Comparison of ENCODE assay signal across 1 cellular context in the genomic region with DNA sequence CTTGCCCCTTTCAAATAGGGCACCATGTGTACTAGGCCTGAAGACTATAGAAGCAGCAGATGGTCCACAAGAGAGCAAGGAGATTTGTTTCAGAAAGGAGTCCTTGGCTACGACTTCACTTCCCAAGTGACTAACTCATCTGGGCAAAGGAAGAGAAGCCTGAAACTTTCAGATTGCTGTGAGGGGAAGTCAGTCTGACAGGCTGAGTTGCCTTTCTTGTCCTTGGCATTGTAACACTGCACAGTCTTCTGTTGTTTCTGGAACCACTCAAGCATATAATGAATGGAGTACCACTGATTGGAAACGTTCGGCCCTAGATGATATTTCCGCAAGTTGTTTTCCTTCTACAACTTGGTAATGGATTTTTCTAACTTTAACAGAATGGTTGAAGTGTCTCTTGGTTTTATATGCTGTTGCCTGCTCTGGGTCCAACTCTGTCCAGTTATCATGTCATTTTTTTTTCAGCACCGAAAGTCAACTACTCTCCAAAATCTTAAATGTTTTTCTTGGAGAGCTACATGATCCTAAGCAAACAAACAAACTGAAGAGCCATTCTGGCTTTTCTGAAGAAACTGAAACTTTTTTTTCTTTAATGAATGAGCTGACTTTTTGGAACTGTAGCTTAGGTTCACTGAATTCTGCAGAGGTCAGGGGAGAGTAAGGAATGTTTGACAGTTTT.
TF ChIP-seq lines count a peak whose summit lies in the region.

No MANE protein-coding gene starts in this region.

TF ChIP-seq in GM23338, 12 proteins besides CTCF, POLR2A, EP300 and RAD21 (continued from another document):
- TF ChIP-seq ZNF462 (CRISPR knock-in tag; IDR thresholded peaks at IDR 0.05), result no peak
